Comparison of ENCODE assay signal across 25 cellular contexts in the genomic region with DNA sequence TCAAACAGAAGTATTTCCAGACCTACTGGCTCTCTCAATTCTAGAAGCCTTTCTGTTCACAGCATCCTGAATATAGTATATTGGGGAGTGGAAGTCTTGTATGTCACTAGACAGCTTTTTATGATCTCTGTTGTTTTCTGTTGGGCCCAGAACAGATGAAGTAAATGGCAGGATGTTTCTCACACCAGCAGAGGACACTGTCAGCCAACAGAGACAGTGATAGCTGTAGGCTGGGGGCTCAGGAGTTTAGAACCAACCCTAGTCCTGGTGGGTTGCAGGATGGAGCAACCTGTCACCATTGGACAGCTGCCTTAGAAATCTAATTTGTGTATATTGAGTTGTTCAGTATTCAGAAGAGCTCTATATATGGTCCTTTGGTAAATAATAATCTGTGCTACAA. TPM values are rescaled to one million over a fixed set of nuclear protein-coding genes. Genes with fewer than 3 reads are reported as not detected.
DNase-seq lines count a peak whose midpoint lies in the region; ATAC-seq, FAIRE-seq and TF ChIP-seq lines count a peak whose summit lies in the region.
"Had no signal": no experiment of that assay in that cellular context is flagged by ENCODE, and none has a peak within 500 bp of the region (broad histone marks: within the 10 kb centered on the region; RNA-seq: fewer than 3 reads in every experiment).

No MANE protein-coding gene starts in this region.

- no peak for DNase-seq in D721Med (ENCODE audit: insufficient read length, low spot score)
- no peak for DNase-seq in GM13976 (ENCODE audit: low spot score)
- DNase-seq in WERI-Rb-1 = no peak
- no peak for DNase-seq in epithelial cell of proximal tubule (ENCODE audit: low read depth)
- DNase-seq in NCI-H2081 (lab: John Stamatoyannopoulos, UW) = no peak
- DNase-seq: activated CD4-positive, alpha-beta T cell treated with anti-CD3 and anti-CD28 coated beads, Interleukin-2, amount 50 U/mL, for 4 hours; activated naive CD4-positive, alpha-beta T cell treated with anti-CD3 and anti-CD28 coated beads for 36 hours; adrenal gland; effector memory CD4-positive, alpha-beta T cell; esophagus squamous epithelium; H7; hippocampal formation; left cardiac atrium; mammary epithelial cell; MV-4-11; NCI-H524 treated with DMSO at 0.1 percent for 48 hours; pancreas; Peyer's patch; retina; SHP77 treated with DMSO at 0.1 percent for 48 hours had no signal

- ATAC-seq in HG02852 (IDR thresholded peaks at IDR 0.05; ENCODE audit: unreplicated experiment) (no peak), GM21737 (IDR thresholded peaks at IDR 0.05; ENCODE audit: unreplicated experiment) (no peak), GM18858 (IDR thresholded peaks at IDR 0.05; ENCODE audit: unreplicated experiment) (no peak)
- ATAC-seq: left cardiac atrium, pancreas had no signal

- H3K9me3 ChIP-seq in WERI-Rb-1 (ENCODE audit: severe bottlenecking) = no peaks in the 10 kb centered on the region
- H3K9me3 ChIP-seq: adrenal gland, BLaER1, esophagus squamous epithelium, pancreas, Peyer's patch had no signal

- TF ChIP-seq CTCF in D721Med (IDR thresholded peaks at IDR 0.05; ENCODE audit: insufficient read depth, missing control alignments) = peak; percentile 26
- peak; percentile 12 for TF ChIP-seq CTCF in GM13976 (IDR thresholded peaks at IDR 0.05; ENCODE audit: borderline replicate concordance, control extremely low read depth, extremely low read depth, insufficient read depth, missing control alignments)
- TF ChIP-seq CTCF in WERI-Rb-1 (IDR thresholded peaks at IDR 0.05; ENCODE audit: low read depth, low read length) = peak; percentile 44
- TF ChIP-seq CTCF in epithelial cell of proximal tubule (conservative IDR thresholded peaks at IDR 0.05; ENCODE audit: low read depth, low read length) = peak; percentile 39

- H3K27me3 ChIP-seq in WERI-Rb-1 (ENCODE audit: insufficient read depth, low read depth, severe bottlenecking) = no peaks in the 10 kb centered on the region
- H3K27me3 ChIP-seq: adrenal gland, BLaER1, esophagus squamous epithelium, pancreas, Peyer's patch had no signal

- no peak overlapping the region for H3K4me3 ChIP-seq in WERI-Rb-1 (ENCODE audit: low read depth, low read length)
- H3K4me3 ChIP-seq in epithelial cell of proximal tubule (ENCODE audit: low read depth, low read length) = no peak overlapping the region
- H3K4me3 ChIP-seq: adrenal gland, BLaER1, esophagus squamous epithelium, pancreas, Peyer's patch had no signal

- H3K36me3 ChIP-seq in WERI-Rb-1 = peaks cover 87% of the 10 kb centered on the region

- in situ Hi-C loops in GM13976 (cut with MboI; ENCODE audit: low sequenced_read_pairs, unreplicated experiment) = no loop called here

- no peak for FAIRE-seq in D721Med (lab: Jason Lieb, UNC)
- FAIRE-seq: colon, pancreas had no signal

- no peak overlapping the region for H3K27ac ChIP-seq in WERI-Rb-1
- H3K27ac ChIP-seq: adrenal gland, BLaER1, esophagus squamous epithelium, pancreas, Peyer's patch had no signal

RNA-seq across cellular contexts. Expression of a gene that starts 16.9 kb away (rescaled TPM):
- 9.2 and 14.3 TPM in 2 replicates for total RNA-seq in epithelial cell of proximal tubule

RNA-seq across cellular contexts. Expression of a gene that starts 31.0 kb away (rescaled TPM):
- total RNA-seq in epithelial cell of proximal tubule = 6.0 and 19.1 TPM in 2 replicates
